Comparison of ENCODE assay signal across 8 cellular contexts in the genomic region with DNA sequence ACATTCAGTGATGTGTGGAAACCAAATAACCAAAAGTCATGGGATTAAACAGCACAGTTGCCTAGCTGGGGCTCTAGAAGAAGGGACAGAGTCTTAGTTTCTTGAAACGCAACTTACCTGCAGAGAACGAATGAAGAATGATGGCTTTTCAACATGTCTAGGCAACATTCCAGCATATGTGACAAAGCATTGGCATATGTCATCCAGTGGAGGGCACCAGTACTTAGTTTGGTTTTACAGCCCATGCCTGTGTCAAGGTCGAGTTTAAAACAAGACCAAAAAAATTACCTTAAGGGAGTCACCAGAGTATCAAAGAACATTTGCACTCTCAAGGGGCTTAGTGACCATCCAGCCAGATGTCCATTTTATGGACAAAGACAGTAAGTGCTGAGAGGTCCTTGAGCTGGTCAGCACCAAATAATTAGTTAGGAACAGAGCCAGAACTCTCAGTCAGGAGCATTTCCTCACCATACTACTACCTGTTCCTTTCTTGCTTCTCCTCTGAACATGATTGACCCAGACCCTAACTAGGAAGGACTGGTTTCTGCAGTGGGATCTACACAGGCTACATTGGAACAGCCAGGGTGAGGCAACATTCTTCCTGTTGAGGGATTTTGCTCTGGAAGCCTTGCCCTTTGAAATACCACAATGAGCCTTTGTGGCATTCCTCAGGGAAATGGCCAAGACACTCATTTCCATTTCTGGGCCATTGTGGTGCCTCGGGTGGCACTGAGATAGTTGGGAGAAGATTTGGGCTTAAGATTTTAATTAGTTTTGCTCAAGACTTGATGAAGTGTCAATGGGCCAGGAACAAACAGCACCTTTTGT.
DNase-seq lines count a peak whose midpoint lies in the region; ATAC-seq and TF ChIP-seq lines count a peak whose summit lies in the region.

No MANE protein-coding gene starts in this region.

- H3K4me3 Mint-ChIP-seq in stimulated activated memory B cell treated with anti-CD40 and anti-IgM and Interleukin-4, amounts not matched to agents 10 μg/mL and 1 μg/mL and 100 μg/mL, for 72 hours, result no peak overlapping the region

- peak; percentile 8 for DNase-seq in SKM-1 treated with dmso at 0.1 percent for 144 hours (lab: John Stamatoyannopoulos, UW; ENCODE audit: unreplicated experiment)
- DNase-seq in SKM-1 (lab: John Stamatoyannopoulos, UW; ENCODE audit: unreplicated experiment), result no peak
- DNase-seq in LNCaP clone FGC (ENCODE audit: low read depth), result peak; percentile 61
- peak; percentile 24 for DNase-seq in germinal center (ENCODE audit: low spot score)
- DNase-seq in hippocampal formation (lab: John Stamatoyannopoulos, UW), result no peak

- H3K4me3 ChIP-seq in LNCaP clone FGC (ENCODE audit: low read depth, low read length) (no peak overlapping the region), WI38 (ENCODE audit: low read depth, low read length) (no peak overlapping the region)

- H3K36me3 Mint-ChIP-seq in stimulated activated memory B cell treated with anti-CD40 and anti-IgM and Interleukin-4, amounts not matched to agents 10 μg/mL and 1 μg/mL and 100 μg/mL, for 72 hours, result no peaks in the 10 kb centered on the region

- H3K27ac Mint-ChIP-seq in stimulated activated memory B cell treated with anti-CD40 and anti-IgM and Interleukin-4, amounts not matched to agents 10 μg/mL and 1 μg/mL and 100 μg/mL, for 72 hours, result no peak overlapping the region

- H3K4me1 Mint-ChIP-seq in stimulated activated memory B cell treated with anti-CD40 and anti-IgM and Interleukin-4, amounts not matched to agents 10 μg/mL and 1 μg/mL and 100 μg/mL, for 72 hours, result no peaks in the 10 kb centered on the region

- no peaks in the 10 kb centered on the region for H3K9me3 Mint-ChIP-seq in stimulated activated memory B cell treated with anti-CD40 and anti-IgM and Interleukin-4, amounts not matched to agents 10 μg/mL and 1 μg/mL and 100 μg/mL, for 72 hours

- ATAC-seq in GM21447 (IDR thresholded peaks at IDR 0.05; ENCODE audit: unreplicated experiment), result peak; percentile 76
- ATAC-seq in stimulated activated memory B cell treated with anti-CD40 and anti-IgM and Interleukin-4, amounts not matched to agents 10 μg/mL and 1 μg/mL and 100 μg/mL, for 72 hours, result peak; percentile 81

- peak; percentile 68 for TF ChIP-seq CTCF in LNCaP clone FGC (IDR thresholded peaks at IDR 0.05; ENCODE audit: control insufficient read depth, extremely low read depth, insufficient read depth)
- TF ChIP-seq CTCF in WI38 (IDR thresholded peaks at IDR 0.05; ENCODE audit: low read depth, low read length), result peak; percentile 30; the same call in 1 of the 2 replicates

- H3K27me3 Mint-ChIP-seq in stimulated activated memory B cell treated with anti-CD40 and anti-IgM and Interleukin-4, amounts not matched to agents 10 μg/mL and 1 μg/mL and 100 μg/mL, for 72 hours, result peaks cover 21% of the 10 kb centered on the region

Comparison
In these comparisons a context has a peak if more than half of its experiments do, and no peak if none do; other contexts are left out.
1. DNase-seq: peak in SKM-1 treated with dmso at 0.1 percent for 144 hours (single experiment), LNCaP clone FGC (single experiment) and germinal center (single experiment); none in SKM-1 (single experiment) and hippocampal formation (0 of 2).